In genomic region chr12:53062977-53063707, GRCh38 we compare ENCODE assay signal across 14 cellular contexts. TPM values are rescaled to one million over a fixed set of nuclear protein-coding genes. Genes with fewer than 3 reads are reported as not detected.
DNase-seq lines count a peak whose midpoint lies in the region; ATAC-seq, FAIRE-seq and TF ChIP-seq lines count a peak whose summit lies in the region.
"Had no signal": no experiment of that assay in that cellular context is flagged by ENCODE, and none has a peak within 500 bp of the region (broad histone marks: within the 10 kb centered on the region; RNA-seq: fewer than 3 reads in every experiment).

No MANE protein-coding gene starts in this region.

- ATAC-seq in Right ventricle myocardium superior (ENCODE audit: poor library complexity) (no peak), pancreas (no peak)
- ATAC-seq: activated naive CD8-positive, alpha-beta T cell treated with anti-CD3 and anti-CD28 coated beads, Interleukin-2, amount 50 U/mL, for 24 hours; naive thymus-derived CD8-positive, alpha-beta T cell had no signal

- intact Hi-C loops in cardiac septum (cut with DNase I) (no loop called here), Right ventricle myocardium superior (cut with DNase I) (no loop called here), left ventricle myocardium inferior (cut with micrococcal nuclease) (no loop called here), pancreas (cut with DNase I) (loop anchor here in 2 of 3 donors (5.0 to 10.0 kb wide), 2 partner anchors 34 to 132 kb away; partner anchors contain the start of gene IGFBP6 (in 1 of the 2)), uterus (cut with DNase I; ENCODE audit: low total_unique reads) (loop anchor here (10.0 kb wide), 1 partner anchor 132 kb away; no protein-coding TSS in a partner anchor)

- H3K36me3 ChIP-seq in left ventricle myocardium inferior (peaks cover 79% of the 10 kb centered on the region), pancreas (peaks cover 0 to 17% (median 14%) of the 10 kb centered on the region in 3 donors), uterus (no peaks in the 10 kb centered on the region)

- in situ Hi-C loops in GM13976 (cut with MboI; ENCODE audit: low sequenced_read_pairs, unreplicated experiment) = no loop called here

- no peak for FAIRE-seq in pancreas (lab: Jason Lieb, UNC)

- WGBS in pancreas, 2 donors = 82 to 89% methylated on average over 13 to 14 of the region's 14 CpGs

- peaks cover 99% of the 10 kb centered on the region for H3K4me1 ChIP-seq in left ventricle myocardium inferior
- H3K4me1 ChIP-seq in pancreas = peaks cover 18 to 22% (median 22%) of the 10 kb centered on the region in 3 donors
- peaks cover 0 to 27% of the 10 kb centered on the region in 2 donors for H3K4me1 ChIP-seq in uterus

- no peak for TF ChIP-seq POLR2A in uterus (IDR thresholded peaks at IDR 0.05)

- H3K4me3 ChIP-seq in left ventricle myocardium inferior (no peak overlapping the region), pancreas (no peak overlapping the region), uterus (no peak overlapping the region)
- H3K4me3 ChIP-seq: smooth muscle cell had no signal

- DNase-seq in cardiac septum (ENCODE audit: low spot score) (peak; percentile 43), Right ventricle myocardium superior (no peak), left ventricle myocardium inferior (no peak), pancreas (peak in 4 of 6 donors; percentile 17 to 70 (median 30)), uterus (peak in 1 of 2 donors; percentile 24), NCI-H526 treated with DMSO at 0.1 percent for 48 hours (lab: John Stamatoyannopoulos, UW) (no peak), GM13976 (ENCODE audit: low spot score) (no peak), SKM-1 (lab: John Stamatoyannopoulos, UW; ENCODE audit: unreplicated experiment) (no peak)
- DNase-seq: activated naive CD8-positive, alpha-beta T cell treated with anti-CD3 and anti-CD28 coated beads, Interleukin-2, amount 50 U/mL, for 24 hours; foreskin melanocyte; NK-92 treated with Interleukin-12 subunit alpha and Interleukin-12 subunit beta, amount 100 ng/mL, for 24 hours had no signal

- H3K9me3 ChIP-seq in left ventricle myocardium inferior (replicated peaks) (no peaks in the 10 kb centered on the region), pancreas (no peaks in the 10 kb centered on the region), uterus (no peaks in the 10 kb centered on the region)

- H3K27ac ChIP-seq in left ventricle myocardium inferior (replicated peaks) = peak overlapping the region; percentile 100
- H3K27ac ChIP-seq in pancreas = no peak overlapping the region
- peak overlapping the region; percentile 82 to 86 for H3K27ac ChIP-seq in uterus

- no peak for TF ChIP-seq CTCF in left ventricle myocardium inferior (IDR thresholded peaks at IDR 0.05; ENCODE audit: borderline replicate concordance)
- TF ChIP-seq CTCF in pancreas (IDR thresholded peaks at IDR 0.05) = no peak
- no peak for TF ChIP-seq CTCF in uterus (IDR thresholded peaks at IDR 0.05)
- TF ChIP-seq CTCF in GM13976 (IDR thresholded peaks at IDR 0.05; ENCODE audit: borderline replicate concordance, control extremely low read depth, extremely low read depth, insufficient read depth, missing control alignments) = no peak

- H3K27me3 ChIP-seq in left ventricle myocardium inferior (ENCODE audit: low read depth) = no peaks in the 10 kb centered on the region
- no peaks in the 10 kb centered on the region for H3K27me3 ChIP-seq in pancreas
- no peaks in the 10 kb centered on the region for H3K27me3 ChIP-seq in uterus

RNA-seq across cellular contexts. Expression of gene TNS2, which starts 13.3 kb away (rescaled TPM):
- 99.3 TPM for total RNA-seq in cardiac septum
- 107 TPM for total RNA-seq in Right ventricle myocardium superior
- 109 TPM for total RNA-seq in left ventricle myocardium inferior
- 10 to 100 TPM; 22.7 to 52.6 (median 28.2) TPM for total RNA-seq in pancreas
- polyA plus RNA-seq in pancreas = 100 to 1,000 TPM; 135 to 183 TPM
- 100 to 1,000 TPM in 2 of 4 donors, 10 to 100 TPM in 2; 64.0 to 394 (median 112) TPM for total RNA-seq in uterus

RNA-seq across cellular contexts. Expression of gene SPRYD3, which starts 16.0 kb away (rescaled TPM):
- total RNA-seq in cardiac septum (63.5 TPM), Right ventricle myocardium superior (37.8 TPM), left ventricle myocardium inferior (49.1 TPM), pancreas (10 to 100 TPM; 37.1 to 47.2 (median 40.1) TPM), uterus (10 to 100 TPM; 15.9 to 75.5 (median 28.9) TPM)
- 10 to 100 TPM; 25.7 to 36.1 TPM for polyA plus RNA-seq in pancreas

RNA-seq across cellular contexts. Expression of gene IGFBP6, which starts 34.3 kb away (rescaled TPM):
- 42.3 TPM for total RNA-seq in cardiac septum
- total RNA-seq in Right ventricle myocardium superior = 50.2 TPM
- 53.0 TPM for total RNA-seq in left ventricle myocardium inferior
- total RNA-seq in pancreas = 10 to 100 TPM in 3 of 6 donors, 1 to 10 TPM in 3; 2.2 to 21.8 (median 9.2) TPM
- polyA plus RNA-seq in pancreas = 10 to 100 TPM; 24.5 to 32.8 TPM
- total RNA-seq in uterus = 100 to 1,000 TPM in 3 of 4 donors, 10 to 100 TPM in 1; 48.7 to 762 (median 252) TPM

RNA-seq across cellular contexts. Expression of gene SOAT2, which starts 40.1 kb away (rescaled TPM):
- total RNA-seq in cardiac septum (not detected), Right ventricle myocardium superior (not detected), left ventricle myocardium inferior (not detected), pancreas (under 1 TPM in 2 of 6 donors, not detected in 4; 0.09 to 0.18 TPM), uterus (under 1 TPM in 1 of 4 donors, not detected in 3; 0.82 TPM)
- under 1 TPM; 0.15 to 0.54 TPM for polyA plus RNA-seq in pancreas
- total RNA-seq: M059J, smooth muscle cell had no signal
- polyA plus RNA-seq: smooth muscle cell had no signal

RNA-seq across cellular contexts. Expression of gene EIF4B, which starts 56.9 kb away (rescaled TPM):
- total RNA-seq in cardiac septum = 324 TPM
- total RNA-seq in Right ventricle myocardium superior = 434 TPM
- total RNA-seq in left ventricle myocardium inferior = 390 TPM
- total RNA-seq in pancreas = 100 to 1,000 TPM; 343 to 522 (median 446) TPM
- 10 to 100 TPM; 72.8 to 88.6 TPM for polyA plus RNA-seq in pancreas
- total RNA-seq in uterus = 1,000 to 10,000 TPM in 1 of 4 donors, 100 to 1,000 TPM in 3; 388 to 1,076 (median 585) TPM

Comparison
In these comparisons a context has a peak if more than half of its experiments do, and no peak if none do; other contexts are left out.
1. DNase-seq: peak in cardiac septum (single experiment) and pancreas (4 of 6); none in Right ventricle myocardium superior (single experiment), left ventricle myocardium inferior (single experiment), NCI-H526 treated with DMSO at 0.1 percent for 48 hours (single experiment), GM13976 (single experiment) and SKM-1 (single experiment).
2. H3K27ac ChIP-seq: peak in left ventricle myocardium inferior (single experiment) and uterus (2 of 2); none in pancreas (0 of 4).
3. intact Hi-C loops: an anchor here in pancreas (5.0 to 10.0 kb wide) and uterus (10.0 kb wide); none called in cardiac septum, Right ventricle myocardium superior and left ventricle myocardium inferior.